In genomic region chr12:92035477-92035876, GRCh38 we compare ENCODE assay signal across 8 cellular contexts.
A peak's percentile ranks its signal among the peaks of the same experiment; 100 is the strongest.
DNase-seq lines count a peak whose midpoint lies in the region; TF ChIP-seq lines count a peak whose summit lies in the region.

No MANE protein-coding gene starts in this region.

- H3K27ac Mint-ChIP-seq in activated CD4-positive, alpha-beta T cell treated with anti-CD3 and anti-CD28 coated beads, Interleukin-2, amount 10 ng/mL, durations not matched to agents 7 days and 5 days = peak overlapping the region; percentile 97

- H3K4me2 ChIP-seq in hepatocyte = peak overlapping the region; percentile 69

- peaks cover 5% of the 10 kb centered on the region for H3K9me3 Mint-ChIP-seq in activated CD4-positive, alpha-beta T cell treated with anti-CD3 and anti-CD28 coated beads, Interleukin-2, amount 10 ng/mL, durations not matched to agents 7 days and 5 days

- H3K4me1 ChIP-seq in hepatocyte (ENCODE audit: insufficient read depth) (peaks cover 21% of the 10 kb centered on the region), suprapubic skin (peaks cover 51% of the 10 kb centered on the region)

- no peaks in the 10 kb centered on the region for H3K27me3 Mint-ChIP-seq in activated CD4-positive, alpha-beta T cell treated with anti-CD3 and anti-CD28 coated beads, Interleukin-2, amount 10 ng/mL, durations not matched to agents 7 days and 5 days

- peaks cover 18% of the 10 kb centered on the region for H3K36me3 Mint-ChIP-seq in activated CD4-positive, alpha-beta T cell treated with anti-CD3 and anti-CD28 coated beads, Interleukin-2, amount 10 ng/mL, durations not matched to agents 7 days and 5 days (ENCODE audit: low read depth)

- TF ChIP-seq CTCF in WI38 (IDR thresholded peaks at IDR 0.05; ENCODE audit: low read depth, low read length) = no peak
- no peak for TF ChIP-seq CTCF in hepatocyte (IDR thresholded peaks at IDR 0.05; ENCODE audit: poor library complexity)
- no peak for TF ChIP-seq CTCF in suprapubic skin (IDR thresholded peaks at IDR 0.05)

- H3K9me3 ChIP-seq in hepatocyte (ENCODE audit: low read depth) = no peaks in the 10 kb centered on the region
- no peaks in the 10 kb centered on the region for H3K9me3 ChIP-seq in suprapubic skin

- WGBS in hepatocyte (ENCODE audit: low lambda C conversion rate, missing lambda C conversion rate) = 95% methylated on average over 1 of the region's 1 CpG
- WGBS in suprapubic skin = 50% methylated on average over 1 of the region's 1 CpG

- H3K4me3 Mint-ChIP-seq in activated CD4-positive, alpha-beta T cell treated with anti-CD3 and anti-CD28 coated beads, Interleukin-2, amount 10 ng/mL, durations not matched to agents 7 days and 5 days = peak overlapping the region; percentile 83

- no peaks in the 10 kb centered on the region for H4K20me1 ChIP-seq in hepatocyte (ENCODE audit: insufficient read depth, poor library complexity, severe bottlenecking)

- POLR2A ChIA-PET in activated CD4-positive, alpha-beta T cell treated with anti-CD3 and anti-CD28 coated beads, Interleukin-2, amount 10 ng/mL, durations not matched to agents 7 days and 5 days (lab: Charles Lee) = no interaction called here

- H3K4me1 Mint-ChIP-seq in activated CD4-positive, alpha-beta T cell treated with anti-CD3 and anti-CD28 coated beads, Interleukin-2, amount 10 ng/mL, durations not matched to agents 7 days and 5 days = peaks cover 76% of the 10 kb centered on the region

- TF ChIP-seq POLR2A in suprapubic skin (IDR thresholded peaks at IDR 0.05) = no peak

- peak overlapping the region; percentile 25 for H2AFZ ChIP-seq in hepatocyte

- H3K36me3 ChIP-seq in hepatocyte (replicated peaks; ENCODE audit: insufficient read depth, low read depth) (no peaks in the 10 kb centered on the region), suprapubic skin (no peaks in the 10 kb centered on the region)

- H3K27me3 ChIP-seq in hepatocyte (no peaks in the 10 kb centered on the region), suprapubic skin (no peaks in the 10 kb centered on the region)

- H3K9me2 ChIP-seq in hepatocyte (replicated peaks; ENCODE audit: insufficient read depth) = no peaks in the 10 kb centered on the region

- CTCF ChIA-PET in activated CD4-positive, alpha-beta T cell treated with anti-CD3 and anti-CD28 coated beads, Interleukin-2, amount 10 ng/mL, durations not matched to agents 7 days and 5 days (lab: Charles Lee) = no interaction called here

- TF ChIP-seq EP300 in suprapubic skin (IDR thresholded peaks at IDR 0.05) = no peak

- H3K27ac ChIP-seq in hepatocyte = peak overlapping the region; percentile 33
- peak overlapping the region; percentile 64 for H3K27ac ChIP-seq in suprapubic skin

- H3K4me3 ChIP-seq in WI38 (ENCODE audit: low read depth, low read length) (peak overlapping the region; percentile 49), hepatocyte (no peak overlapping the region), suprapubic skin (peak overlapping the region; percentile 19)

- no peaks in the 10 kb centered on the region for H3K79me2 ChIP-seq in hepatocyte

- no peak for DNase-seq in activated CD4-positive, alpha-beta T cell treated with anti-CD3 and anti-CD28 coated beads, Interleukin-2, amount 10 ng/mL, durations not matched to agents 7 days and 5 days
- no peak for DNase-seq in activated CD4-positive, alpha-beta T cell treated with anti-CD3 and anti-CD28 coated beads for 48 hours
- no peak for DNase-seq in hepatocyte (ENCODE audit: low spot score)
- no peak for DNase-seq in suprapubic skin (ENCODE audit: low spot score in 2 of 2)
- no peak for DNase-seq in middle frontal gyrus (ENCODE audit: extremely low spot score, low spot score)
- no peak for DNase-seq in iPS-NIHi7 (ENCODE audit: extremely low spot score)
- DNase-seq in stimulated activated CD4-positive, alpha-beta T cell treated with anti-CD3 and anti-CD28 coated beads, Interleukin-15, amount 100 ng/mL, for 24 hours = no peak
